Comparison of ENCODE assay signal across 8 cellular contexts in the genomic region with DNA sequence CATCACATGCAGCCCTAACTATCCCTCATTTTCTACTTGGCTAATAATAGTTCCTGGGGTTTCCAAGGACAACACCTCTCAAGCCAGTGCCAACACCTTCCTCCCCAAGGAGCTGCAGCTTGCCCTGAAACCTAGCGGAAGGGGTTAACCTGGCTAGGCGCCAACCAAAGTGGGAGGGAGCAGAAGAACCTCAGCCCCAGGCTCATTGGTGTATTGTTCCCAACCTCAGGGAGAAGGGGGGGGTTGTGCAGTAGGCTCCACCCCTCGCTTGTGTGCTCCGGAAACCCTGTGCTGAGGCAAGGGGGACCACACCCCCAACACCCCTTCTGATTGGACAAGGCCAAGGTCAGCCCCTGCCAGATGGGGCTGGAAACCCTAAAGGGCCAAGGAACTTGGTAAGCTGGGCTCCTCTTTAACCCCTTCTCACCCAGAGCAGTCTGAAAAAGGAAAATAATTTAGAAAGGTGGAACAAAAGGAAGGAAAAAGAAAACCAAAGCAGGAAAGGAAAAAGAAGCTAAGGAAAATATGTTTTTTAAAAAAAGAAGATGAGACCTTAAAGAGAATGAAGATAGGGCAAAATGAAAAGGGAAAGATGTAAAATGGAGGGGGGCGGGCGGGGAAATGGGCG. TPM values are rescaled to one million over a fixed set of nuclear protein-coding genes. Genes with fewer than 3 reads are reported as not detected.
DNase-seq lines count a peak whose midpoint lies in the region; ATAC-seq and TF ChIP-seq lines count a peak whose summit lies in the region.

No MANE protein-coding gene starts in this region.

- H3K4me2 ChIP-seq in neural progenitor cell: peak overlapping the region; percentile 92

- H3K9ac ChIP-seq in neural progenitor cell: no peak overlapping the region

- H3K27me3 ChIP-seq in neural progenitor cell: peaks cover 22% of the 10 kb centered on the region

- H3F3A ChIP-seq in neural progenitor cell (ENCODE audit: low read depth): peaks cover 63% of the 10 kb centered on the region

- H3K36me3 ChIP-seq in neural progenitor cell: no peaks in the 10 kb centered on the region

- H3K79me2 ChIP-seq in neural progenitor cell (ENCODE audit: low read depth): peaks cover 36% of the 10 kb centered on the region

- H3K27me3 Mint-ChIP-seq in neural progenitor cell (ENCODE audit: insufficient read depth, low read depth): peaks cover 5% of the 10 kb centered on the region
- H3K27me3 Mint-ChIP-seq in stimulated activated naive CD8-positive, alpha-beta T cell treated with anti-CD3 and anti-CD28 coated beads, Interleukin-15, amount 100 ng/mL, for 72 hours: no peaks in the 10 kb centered on the region

- H3K9me3 ChIP-seq in neural progenitor cell (ENCODE audit: low read depth): no peaks in the 10 kb centered on the region

- peak; percentile 35 for DNase-seq in DMS114 treated with DMSO at 0.1 percent for 48 hours (lab: John Stamatoyannopoulos, UW; ENCODE audit: unreplicated experiment)
- peak; percentile 98 to 99 for DNase-seq in Kasumi-1 (lab: John Stamatoyannopoulos, UW)
- peak; percentile 95 to 97 for DNase-seq in SHP77 (lab: John Stamatoyannopoulos, UW)
- peak; percentile 95 for DNase-seq in activated effector memory CD4-positive, alpha-beta T cell treated with Interleukin-2 at 50 U/mL for 16 hours
- DNase-seq in fibroblast of the conjunctiva (ENCODE audit: low read depth): peak; percentile 99
- peak; percentile 77 for DNase-seq in neural progenitor cell (ENCODE audit: low spot score)
- DNase-seq in stimulated activated naive CD8-positive, alpha-beta T cell treated with anti-CD3 and anti-CD28 coated beads, Interleukin-15, amount 100 ng/mL, for 72 hours: peak; percentile 95 to 98

- peaks cover 23% of the 10 kb centered on the region for H3K4me1 ChIP-seq in neural progenitor cell

- H3K9me3 Mint-ChIP-seq in neural progenitor cell: no peaks in the 10 kb centered on the region
- no peaks in the 10 kb centered on the region for H3K9me3 Mint-ChIP-seq in stimulated activated naive CD8-positive, alpha-beta T cell treated with anti-CD3 and anti-CD28 coated beads, Interleukin-15, amount 100 ng/mL, for 72 hours

- TF ChIP-seq CTCF in neural progenitor cell (IDR thresholded peaks at IDR 0.05): no peak

- H4K20me1 ChIP-seq in neural progenitor cell (ENCODE audit: low read depth): peaks cover 31% of the 10 kb centered on the region

- peaks cover 40% of the 10 kb centered on the region for H3K4me1 Mint-ChIP-seq in neural progenitor cell
- H3K4me1 Mint-ChIP-seq in stimulated activated naive CD8-positive, alpha-beta T cell treated with anti-CD3 and anti-CD28 coated beads, Interleukin-15, amount 100 ng/mL, for 72 hours: peaks cover 66% of the 10 kb centered on the region

- peak; percentile 49 for ATAC-seq in GM21825 (IDR thresholded peaks at IDR 0.05; ENCODE audit: unreplicated experiment)
- peak; percentile 85 for ATAC-seq in stimulated activated naive CD8-positive, alpha-beta T cell treated with anti-CD3 and anti-CD28 coated beads, Interleukin-15, amount 100 ng/mL, for 72 hours

- no peak overlapping the region for H2AFZ ChIP-seq in neural progenitor cell (replicated peaks)

- H3K27ac ChIP-seq in neural progenitor cell: no peak overlapping the region

- H3K36me3 Mint-ChIP-seq in neural progenitor cell: peaks cover 37% of the 10 kb centered on the region

- H3K4me3 ChIP-seq in neural progenitor cell: peak overlapping the region; percentile 87

- peak overlapping the region; percentile 92 for H3K27ac Mint-ChIP-seq in neural progenitor cell
- H3K27ac Mint-ChIP-seq in stimulated activated naive CD8-positive, alpha-beta T cell treated with anti-CD3 and anti-CD28 coated beads, Interleukin-15, amount 100 ng/mL, for 72 hours: peak overlapping the region; percentile 74 to 99

- H3K4me3 Mint-ChIP-seq in neural progenitor cell: peak overlapping the region; percentile 99
- H3K4me3 Mint-ChIP-seq in stimulated activated naive CD8-positive, alpha-beta T cell treated with anti-CD3 and anti-CD28 coated beads, Interleukin-15, amount 100 ng/mL, for 72 hours: peak overlapping the region; percentile 85 to 98

RNA-seq across cellular contexts. Expression of gene MTA2, which starts 2.5 kb away (rescaled TPM):
- 108 and 135 TPM in 2 replicates for total RNA-seq in neural progenitor cell (ENCODE audit: low replicate concordance)

RNA-seq across cellular contexts. Expression of gene TUT1, which starts 7.9 kb away (rescaled TPM):
- total RNA-seq in neural progenitor cell (ENCODE audit: low replicate concordance): 4.8 and 23.1 TPM in 2 replicates

RNA-seq across cellular contexts. Expression of gene EML3, which starts 13.4 kb away (rescaled TPM):
- 4.0 and 26.6 TPM in 2 replicates for total RNA-seq in neural progenitor cell (ENCODE audit: low replicate concordance)

RNA-seq across cellular contexts. Expression of gene ROM1, which starts 13.9 kb away (rescaled TPM):
- 2.2 TPM in 1 of 2 replicates, not detected in the other for total RNA-seq in neural progenitor cell (ENCODE audit: low replicate concordance)

RNA-seq across cellular contexts. Expression of gene B3GAT3, which starts 22.6 kb away (rescaled TPM):
- total RNA-seq in neural progenitor cell (ENCODE audit: low replicate concordance): 21.2 and 44.0 TPM in 2 replicates

Comparison
In these comparisons a context has a peak if more than half of its experiments do, and no peak if none do; other contexts are left out.
1. DNase-seq: peak in every context shown above with its lines; median percentile 99 in fibroblast of the conjunctiva; 98 in Kasumi-1; 96 in stimulated activated naive CD8-positive, alpha-beta T cell treated with anti-CD3 and anti-CD28 coated beads, Interleukin-15, amount 100 ng/mL, for 72 hours; 96 in SHP77; 95 in activated effector memory CD4-positive, alpha-beta T cell treated with Interleukin-2 at 50 U/mL for 16 hours; 77 in neural progenitor cell; 35 in DMS114 treated with DMSO at 0.1 percent for 48 hours.